In the genomic region with DNA sequence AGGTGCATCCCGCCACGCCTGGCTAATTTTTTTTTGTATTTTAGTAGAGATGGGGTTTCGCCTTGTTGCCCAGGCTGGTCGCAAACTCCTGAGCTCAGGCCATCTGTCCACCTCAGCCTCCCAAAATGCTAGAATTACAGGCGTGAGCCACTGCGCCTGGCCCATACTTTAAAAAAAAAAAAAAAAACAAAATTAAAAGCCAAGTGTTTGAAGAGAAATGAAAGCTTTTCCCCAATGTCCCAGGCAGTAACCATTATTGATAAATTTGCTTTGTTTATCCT, we compare ENCODE assay signal across 16 cellular contexts. TPM values are rescaled to one million over a fixed set of nuclear protein-coding genes. Genes with fewer than 3 reads are reported as not detected.
DNase-seq lines count a peak whose midpoint lies in the region; TF ChIP-seq lines count a peak whose summit lies in the region.
"Had no signal": no experiment of that assay in that cellular context is flagged by ENCODE, and none has a peak within 500 bp of the region (broad histone marks: within the 10 kb centered on the region; RNA-seq: fewer than 3 reads in every experiment).

No MANE protein-coding gene starts in this region.

- peak overlapping the region; percentile 83 for H3K4me2 ChIP-seq in neural progenitor cell

- CTCF ChIA-PET in CD4-positive, alpha-beta memory T cell (lab: Charles Lee; ENCODE audit: partially characterized antibody), result interaction anchor here (0.7 kb wide), 2 partner anchors 69 to 117 kb away, joined by 3 read pairs; no protein-coding TSS in a partner anchor

- H3K36me3 Mint-ChIP-seq in neural progenitor cell, result peaks cover 2% of the 10 kb centered on the region
- peaks cover 0 to 9% of the 10 kb centered on the region in 2 donors for H3K36me3 Mint-ChIP-seq in CD4-positive, alpha-beta memory T cell
- H3K36me3 Mint-ChIP-seq in activated naive CD8-positive, alpha-beta T cell treated with anti-CD3 and anti-CD28 coated beads for 36 hours, result peaks cover 22% of the 10 kb centered on the region
- H3K36me3 Mint-ChIP-seq: activated naive CD4-positive, alpha-beta T cell treated with anti-CD3 and anti-CD28 coated beads, Interleukin-2, amount 50 U/mL, for 24 hours; naive B cell had no signal

- POLR2A ChIA-PET in CD4-positive, alpha-beta memory T cell (lab: Charles Lee; ENCODE audit: partially characterized antibody), result interaction anchor here (1.5 kb wide), 1 partner anchor 31 kb away, joined by 4 read pairs; no protein-coding TSS in a partner anchor

- H3K4me1 Mint-ChIP-seq in neural progenitor cell, result peaks cover 81% of the 10 kb centered on the region
- peaks cover 65 to 93% (median 80%) of the 10 kb centered on the region in 4 donors for H3K4me1 Mint-ChIP-seq in CD4-positive, alpha-beta memory T cell
- H3K4me1 Mint-ChIP-seq in activated naive CD8-positive, alpha-beta T cell treated with anti-CD3 and anti-CD28 coated beads for 36 hours, result peaks cover 82% of the 10 kb centered on the region

- H3K4me3 Mint-ChIP-seq in neural progenitor cell, result no peak overlapping the region
- H3K4me3 Mint-ChIP-seq in CD4-positive, alpha-beta memory T cell, result peak overlapping the region in 1 of 8 donors; percentile 43
- no peak overlapping the region for H3K4me3 Mint-ChIP-seq in activated naive CD8-positive, alpha-beta T cell treated with anti-CD3 and anti-CD28 coated beads for 36 hours
- H3K4me3 Mint-ChIP-seq: activated naive CD4-positive, alpha-beta T cell treated with anti-CD3 and anti-CD28 coated beads, Interleukin-2, amount 50 U/mL, for 24 hours had no signal

- H3K27me3 ChIP-seq in dorsolateral prefrontal cortex (no peaks in the 10 kb centered on the region), neural progenitor cell (no peaks in the 10 kb centered on the region)
- no peaks in the 10 kb centered on the region for H3K27me3 ChIP-seq in CD4-positive, alpha-beta memory T cell (ENCODE audit: insufficient read depth, low read length)

- DNase-seq in NCI-H2171 treated with DMSO at 0.1 percent for 48 hours (lab: John Stamatoyannopoulos, UW) (peak; percentile 80), dorsolateral prefrontal cortex (no peak), neural progenitor cell (ENCODE audit: low spot score) (no peak), HuH-7.5 (ENCODE audit: low spot score) (no peak)
- DNase-seq in CD4-positive, alpha-beta memory T cell, result no peak
- no peak for DNase-seq in activated naive CD8-positive, alpha-beta T cell treated with anti-CD3 and anti-CD28 coated beads for 36 hours
- no peak for DNase-seq in stimulated activated CD4-positive, alpha-beta T cell treated with anti-CD3 and anti-CD28 coated beads, Interleukin-4, amount 100 ng/mL, for 4 hours
- DNase-seq: activated CD4-positive, alpha-beta T cell treated with anti-CD3 and anti-CD28 coated beads, Interleukin-2, amount 50 U/mL, for 48 hours; activated T-cell treated with anti-CD3 and anti-CD28 coated beads, Interleukin-2, amount 50 U/mL, for 1 hour; effector CD8-positive, alpha-beta T cell; GDM1; naive B cell; NCI-H1436 treated with DMSO at 0.1 percent for 48 hours; stimulated activated naive CD8-positive, alpha-beta T cell treated with anti-CD3 and anti-CD28 coated beads, Interleukin-15, amount 100 ng/mL, for 72 hours had no signal

- no peaks in the 10 kb centered on the region for H3K9me3 ChIP-seq in neural progenitor cell (ENCODE audit: low read depth)
- H3K9me3 ChIP-seq in CD4-positive, alpha-beta memory T cell (ENCODE audit: control insufficient read depth in 1 of 2, low read length in 2 of 2), result no peaks in the 10 kb centered on the region

- H3K36me3 ChIP-seq in neural progenitor cell, result no peaks in the 10 kb centered on the region
- peaks cover 6% of the 10 kb centered on the region for H3K36me3 ChIP-seq in CD4-positive, alpha-beta memory T cell (ENCODE audit: insufficient read depth, low read length)

- H3K27me3 Mint-ChIP-seq in neural progenitor cell (ENCODE audit: insufficient read depth, low read depth), result peaks cover 4% of the 10 kb centered on the region
- H3K27me3 Mint-ChIP-seq in CD4-positive, alpha-beta memory T cell, result no peaks in the 10 kb centered on the region
- no peaks in the 10 kb centered on the region for H3K27me3 Mint-ChIP-seq in activated naive CD8-positive, alpha-beta T cell treated with anti-CD3 and anti-CD28 coated beads for 36 hours
- H3K27me3 Mint-ChIP-seq: activated naive CD4-positive, alpha-beta T cell treated with anti-CD3 and anti-CD28 coated beads, Interleukin-2, amount 50 U/mL, for 24 hours; naive B cell; stimulated activated naive CD8-positive, alpha-beta T cell treated with anti-CD3 and anti-CD28 coated beads, Interleukin-15, amount 100 ng/mL, for 72 hours had no signal

- no peak overlapping the region for H3K9ac ChIP-seq in neural progenitor cell

- H4K20me1 ChIP-seq in neural progenitor cell (ENCODE audit: low read depth), result peaks cover 100% of the 10 kb centered on the region

- peaks cover 90% of the 10 kb centered on the region for H3K4me1 ChIP-seq in neural progenitor cell
- peaks cover 95% of the 10 kb centered on the region for H3K4me1 ChIP-seq in CD4-positive, alpha-beta memory T cell (ENCODE audit: insufficient read depth, low read length)

- TF ChIP-seq CTCF in 22Rv1 (IDR thresholded peaks at IDR 0.05) (no peak), dorsolateral prefrontal cortex (IDR thresholded peaks at IDR 0.05 in 54 of 56, conservative IDR thresholded peaks at IDR 0.05 in 2 of 56; ENCODE audit: low read depth in 1 of 56, partially characterized antibody in 56 of 56) (no peak), neural progenitor cell (IDR thresholded peaks at IDR 0.05) (no peak)

- H3K4me3 ChIP-seq in dorsolateral prefrontal cortex (peak overlapping the region in 6 of 59 donors; percentile 33 to 55 (median 44)), neural progenitor cell (no peak overlapping the region)
- H3K4me3 ChIP-seq in CD4-positive, alpha-beta memory T cell (ENCODE audit: low read length in 2 of 2), result no peak overlapping the region

- intact Hi-C loops in dorsolateral prefrontal cortex (cut with DNase I), result no loop called here
- intact Hi-C loops in CD4-positive, alpha-beta memory T cell (cut with micrococcal nuclease), result no loop called here

- H3K9me3 Mint-ChIP-seq in neural progenitor cell, result no peaks in the 10 kb centered on the region
- H3K9me3 Mint-ChIP-seq in CD4-positive, alpha-beta memory T cell, result no peaks in the 10 kb centered on the region
- H3K9me3 Mint-ChIP-seq in activated naive CD8-positive, alpha-beta T cell treated with anti-CD3 and anti-CD28 coated beads for 36 hours, result no peaks in the 10 kb centered on the region
- H3K9me3 Mint-ChIP-seq: activated naive CD4-positive, alpha-beta T cell treated with anti-CD3 and anti-CD28 coated beads, Interleukin-2, amount 50 U/mL, for 24 hours; naive B cell; stimulated activated naive CD8-positive, alpha-beta T cell treated with anti-CD3 and anti-CD28 coated beads, Interleukin-15, amount 100 ng/mL, for 72 hours had no signal

- H3F3A ChIP-seq in neural progenitor cell (ENCODE audit: low read depth), result peaks cover 96% of the 10 kb centered on the region

- no peak overlapping the region for H3K27ac Mint-ChIP-seq in neural progenitor cell
- no peak overlapping the region for H3K27ac Mint-ChIP-seq in CD4-positive, alpha-beta memory T cell
- H3K27ac Mint-ChIP-seq in activated naive CD8-positive, alpha-beta T cell treated with anti-CD3 and anti-CD28 coated beads for 36 hours, result no peak overlapping the region
- H3K27ac Mint-ChIP-seq: stimulated activated naive CD8-positive, alpha-beta T cell treated with anti-CD3 and anti-CD28 coated beads, Interleukin-15, amount 100 ng/mL, for 72 hours had no signal

- peaks cover 100% of the 10 kb centered on the region for H3K79me2 ChIP-seq in neural progenitor cell (ENCODE audit: low read depth)

- H3K27ac ChIP-seq in 22Rv1, result peak overlapping the region; percentile 75
- H3K27ac ChIP-seq in dorsolateral prefrontal cortex, result peak overlapping the region in 55 of 59 donors; percentile 43 to 96 (median 87)
- H3K27ac ChIP-seq in neural progenitor cell, result peak overlapping the region; percentile 82
- no peak overlapping the region for H3K27ac ChIP-seq in CD4-positive, alpha-beta memory T cell (ENCODE audit: low read depth, low read length)

- H2AFZ ChIP-seq in neural progenitor cell (replicated peaks), result no peak overlapping the region

RNA-seq across cellular contexts. Expression of gene PRRC2B, which starts 9.5 kb away (rescaled TPM):
- total RNA-seq in dorsolateral prefrontal cortex, result 100 to 1,000 TPM; 234 to 434 (median 347) TPM
- total RNA-seq in neural progenitor cell (ENCODE audit: low replicate concordance), result 139 and 148 TPM in 2 replicates
- 100 to 1,000 TPM; 335 to 343 TPM for total RNA-seq in CD4-positive, alpha-beta memory T cell
- 10 to 100 TPM in 1 of 2 donors, 1 to 10 TPM in 1; 2.7 to 46.9 TPM for polyA plus RNA-seq in CD4-positive, alpha-beta memory T cell
- total RNA-seq in activated naive CD8-positive, alpha-beta T cell treated with anti-CD3 and anti-CD28 coated beads for 36 hours, result 100 to 1,000 TPM; 128 to 135 TPM
